ENCODE assay signal across 8 cellular contexts in the genomic region with DNA sequence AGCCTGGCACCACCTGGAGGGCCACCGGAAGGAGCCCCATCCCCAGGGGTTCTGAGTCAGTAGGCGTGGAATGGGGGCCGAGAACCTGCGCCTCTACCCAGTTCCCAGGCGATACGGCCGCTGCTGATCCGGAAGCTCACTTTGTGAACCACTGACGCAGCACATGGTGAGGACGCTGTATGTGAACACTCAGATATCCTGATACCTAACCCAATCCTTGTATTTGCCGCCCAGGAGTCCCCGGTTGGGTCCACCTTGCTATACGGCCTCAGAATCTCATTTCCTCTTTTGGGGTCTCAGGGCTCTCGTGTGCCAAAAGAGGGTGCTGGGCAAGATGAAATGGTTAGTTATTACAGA. TPM values are rescaled to one million over a fixed set of nuclear protein-coding genes. Genes with fewer than 3 reads are reported as not detected.
DNase-seq lines count a peak whose midpoint lies in the region; ATAC-seq and TF ChIP-seq lines count a peak whose summit lies in the region.

No MANE protein-coding gene starts in this region.

- no peak for TF ChIP-seq EP300 in gastroesophageal sphincter (IDR thresholded peaks at IDR 0.05)

- intact Hi-C loops in sciatic nerve (cut with DNase I): no loop called here

- H3K9me3 ChIP-seq in gastroesophageal sphincter: no peaks in the 10 kb centered on the region

- DNase-seq in HFF-Myc (ENCODE audit: extremely low read depth, low read depth) (no peak), NCI-H146 (lab: John Stamatoyannopoulos, UW) (peak; percentile 83), activated T-cell treated with anti-CD3 and anti-CD28 coated beads for 4 hours (peak; percentile 18), sciatic nerve (ENCODE audit: low spot score) (peak; percentile 66), cerebellar nuclear complex (lab: John Stamatoyannopoulos, UW) (no peak), NCI-H2171 (lab: John Stamatoyannopoulos, UW) (no peak)

- H3K36me3 ChIP-seq in gastroesophageal sphincter: peaks cover 0 to 25% of the 10 kb centered on the region in 2 donors

- H3K27ac ChIP-seq in gastroesophageal sphincter: peak overlapping the region; percentile 13 to 96 (median 93)

- H3K27me3 ChIP-seq in gastroesophageal sphincter: no peaks in the 10 kb centered on the region

- peak overlapping the region; percentile 97 for H3K4me3 ChIP-seq in HFF-Myc (replicated peaks; ENCODE audit: low read depth, low read length)
- H3K4me3 ChIP-seq in gastroesophageal sphincter: peak overlapping the region in 1 of 2 donors; percentile 98

- ATAC-seq in GM18508 (IDR thresholded peaks at IDR 0.05; ENCODE audit: insufficient read depth, unreplicated experiment): peak; percentile 20
- no peak for ATAC-seq in gastroesophageal sphincter
- peak; percentile 46 for ATAC-seq in sciatic nerve

- peaks cover 0 to 31% (median 0%) of the 10 kb centered on the region in 3 donors for H3K4me1 ChIP-seq in gastroesophageal sphincter

- TF ChIP-seq POLR2A in gastroesophageal sphincter (IDR thresholded peaks at IDR 0.05): no peak

- TF ChIP-seq CTCF in HFF-Myc (IDR thresholded peaks at IDR 0.05; ENCODE audit: low read depth, low read length, missing control alignments) (no peak), gastroesophageal sphincter (IDR thresholded peaks at IDR 0.05) (no peak)

- 45% methylated on average over 12 of the region's 14 CpGs; no CpG with 5 or more reads in 1 of the 2 donors for WGBS in gastroesophageal sphincter (ENCODE audit: low coverage in 1 of 2), 2 donors

RNA-seq across cellular contexts. Expression of a gene that starts 0.6 kb away (rescaled TPM):
- total RNA-seq in gastroesophageal sphincter (100 to 1,000 TPM in 1 of 4 donors, 10 to 100 TPM in 3; 66.3 to 100 (median 78.9) TPM), sciatic nerve (33.1 TPM)

RNA-seq across cellular contexts. Expression of a gene that starts 31.5 kb away (rescaled TPM):
- total RNA-seq in gastroesophageal sphincter: 10 to 100 TPM in 2 of 4 donors, 1 to 10 TPM in 2; 7.2 to 14.0 (median 9.4) TPM
- 25.3 TPM for total RNA-seq in sciatic nerve

RNA-seq across cellular contexts. Expression of a gene that starts 41.1 kb away (rescaled TPM):
- total RNA-seq in gastroesophageal sphincter (under 1 TPM in 1 of 4 donors, not detected in 3; 0.13 TPM), sciatic nerve (0.49 TPM)

Comparison
In these comparisons a context has a peak if more than half of its experiments do, and no peak if none do; other contexts are left out.
1. DNase-seq: peak in NCI-H146 (single experiment), activated T-cell treated with anti-CD3 and anti-CD28 coated beads for 4 hours (single experiment) and sciatic nerve (single experiment); none in HFF-Myc (single experiment), cerebellar nuclear complex (0 of 2) and NCI-H2171 (single experiment).